Comparison of ENCODE assay signal across 13 cellular contexts in the genomic region with DNA sequence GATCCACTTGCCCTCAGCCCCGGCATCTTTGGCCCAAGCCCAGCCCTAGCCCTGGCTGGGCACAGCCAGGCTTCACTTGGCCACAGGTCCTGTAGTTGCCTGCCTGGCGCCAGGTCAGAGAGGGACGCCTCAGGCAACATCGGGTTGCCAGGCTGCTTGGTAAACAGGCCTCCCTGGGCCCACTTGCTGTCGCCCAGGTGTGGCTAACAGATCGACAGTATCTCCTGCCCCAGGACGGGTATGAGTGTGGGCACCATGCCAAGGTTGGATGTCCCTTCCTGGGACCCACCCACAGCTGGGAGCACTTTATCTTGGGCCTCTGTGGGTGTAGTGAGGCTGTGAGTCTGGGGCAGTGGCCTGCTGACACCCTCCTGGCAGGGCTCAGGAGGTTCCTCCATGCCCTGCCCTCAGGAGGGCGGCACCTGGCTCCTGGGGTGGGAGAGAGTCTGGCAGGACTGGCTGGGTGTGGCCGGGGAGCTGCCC. TPM values are rescaled to one million over a fixed set of nuclear protein-coding genes. Genes with fewer than 3 reads are reported as not detected.
DNase-seq lines count a peak whose midpoint lies in the region; ATAC-seq and TF ChIP-seq lines count a peak whose summit lies in the region.
"Had no signal": no experiment of that assay in that cellular context is flagged by ENCODE, and none has a peak within 500 bp of the region (broad histone marks: within the 10 kb centered on the region; RNA-seq: fewer than 3 reads in every experiment).

No MANE protein-coding gene starts in this region.

- H2BK120ac ChIP-seq in neuronal stem cell (ENCODE audit: low read depth, low read length): no peak overlapping the region

- H3K9me3 ChIP-seq in neuronal stem cell (replicated peaks in 1 of 2; ENCODE audit: control insufficient read depth in 2 of 2, insufficient read depth in 1 of 2, low read depth in 1 of 2, low read length in 2 of 2): peaks cover 0 to 9% of the 10 kb centered on the region in 2 donors
- H3K9me3 ChIP-seq in smooth muscle cell (replicated peaks; ENCODE audit: low read depth): no peaks in the 10 kb centered on the region

- H3K4me2 ChIP-seq in neuronal stem cell (ENCODE audit: insufficient read depth, low read length, poor library complexity, severe bottlenecking) (no peak overlapping the region), smooth muscle cell (no peak overlapping the region)
- H3K4me2 ChIP-seq: BLaER1 treated with 17β-estradiol and CSF1 and Interleukin-3, amounts not matched to agents 10 nM and 100 nM had no signal

- peaks cover 16% of the 10 kb centered on the region for H3K79me1 ChIP-seq in neuronal stem cell (ENCODE audit: low read depth, low read length)

- WGBS in neuronal stem cell (ENCODE audit: extremely low coverage in 2 of 2, insufficient read length in 2 of 2, insufficient replicate concordance in 1 of 2), 2 donors: no CpG with 5 or more reads among the region's 9 CpGs
- WGBS in smooth muscle cell (ENCODE audit: low lambda C conversion rate): 94% methylated on average over 9 of the region's 9 CpGs

- H2AFZ ChIP-seq in neuronal stem cell (ENCODE audit: low read length) (no peak overlapping the region), smooth muscle cell (ENCODE audit: low read depth) (no peak overlapping the region)

- H3K4me1 ChIP-seq in neuronal stem cell (ENCODE audit: control insufficient read depth in 2 of 2, insufficient read depth in 1 of 2, low read depth in 1 of 2, low read length in 2 of 2) (peaks cover 2% of the 10 kb centered on the region in 2 donors), smooth muscle cell (ENCODE audit: low read depth) (no peaks in the 10 kb centered on the region)

- DNase-seq in NCI-H2196 treated with DMSO at 0.1 percent for 48 hours (lab: John Stamatoyannopoulos, UW; ENCODE audit: unreplicated experiment) (peak; percentile 87), epithelial cell of prostate (ENCODE audit: low read depth, low spot score) (no peak), neuronal stem cell (ENCODE audit: low spot score) (no peak), smooth muscle cell (lab: John Stamatoyannopoulos, UW; ENCODE audit: unreplicated experiment) (no peak), mesenteric fat pad (ENCODE audit: low spot score) (no peak)
- DNase-seq: activated CD4-positive, alpha-beta T cell treated with anti-CD3 and anti-CD28 coated beads for 1 hour; MM.1S; stimulated activated CD4-positive, alpha-beta T cell treated with anti-CD3 and anti-CD28 coated beads, Interleukin-12 subunit alpha, Interleukin-12 subunit beta, amount 100 ng/mL, for 4 hours; stimulated activated naive CD4-positive, alpha-beta T cell had no signal

- H4K91ac ChIP-seq in neuronal stem cell (ENCODE audit: low read depth, low read length, poor library complexity): no peak overlapping the region

- H3K23ac ChIP-seq in neuronal stem cell (ENCODE audit: low read depth, low read length, poor library complexity): peak overlapping the region; percentile 49

- H4K8ac ChIP-seq in neuronal stem cell (ENCODE audit: low read depth, low read length): peak overlapping the region; percentile 32

- H3K4me3 ChIP-seq in neuronal stem cell (ENCODE audit: low read length in 2 of 2): no peak overlapping the region
- no peak overlapping the region for H3K4me3 ChIP-seq in smooth muscle cell
- H3K4me3 ChIP-seq: BLaER1 treated with 17β-estradiol and CSF1 and Interleukin-3, amounts not matched to agents 10 nM and 100 nM had no signal

- H3K9ac ChIP-seq in neuronal stem cell (ENCODE audit: low read depth, low read length, poor library complexity) (no peak overlapping the region), smooth muscle cell (ENCODE audit: low read depth) (no peak overlapping the region)

- peak overlapping the region; percentile 53 for H3K18ac ChIP-seq in neuronal stem cell (ENCODE audit: low read length)

- no peak overlapping the region for H2BK12ac ChIP-seq in neuronal stem cell (ENCODE audit: low read length)

- H4K20me1 ChIP-seq in smooth muscle cell (ENCODE audit: low read depth): peaks cover 95% of the 10 kb centered on the region

- H2BK15ac ChIP-seq in neuronal stem cell (ENCODE audit: low read length): no peak overlapping the region

- H3K27me3 ChIP-seq in neuronal stem cell (ENCODE audit: control insufficient read depth in 3 of 3, insufficient read depth in 3 of 3, low read depth in 1 of 3, low read length in 3 of 3) (no peaks in the 10 kb centered on the region), smooth muscle cell (ENCODE audit: low read depth) (no peaks in the 10 kb centered on the region)
- H3K27me3 ChIP-seq: BLaER1 treated with 17β-estradiol and CSF1 and Interleukin-3, amounts not matched to agents 10 nM and 100 nM had no signal

- no peak overlapping the region for H3K14ac ChIP-seq in neuronal stem cell (ENCODE audit: low read length)

- peak overlapping the region; percentile 69 for H3K27ac ChIP-seq in C4-2B
- H3K27ac ChIP-seq in epithelial cell of prostate: peak overlapping the region; percentile 9
- H3K27ac ChIP-seq in neuronal stem cell (replicated peaks; ENCODE audit: low read length): no peak overlapping the region
- no peak overlapping the region for H3K27ac ChIP-seq in smooth muscle cell (ENCODE audit: low read depth)

- TF ChIP-seq CTCF in C4-2B (conservative IDR thresholded peaks at IDR 0.05) (no peak), smooth muscle cell (IDR thresholded peaks at IDR 0.05; ENCODE audit: borderline replicate concordance, insufficient read depth, poor library complexity, severe bottlenecking) (no peak)

- ATAC-seq in GM21619 (IDR thresholded peaks at IDR 0.05; ENCODE audit: unreplicated experiment) (no peak), HG02759 (IDR thresholded peaks at IDR 0.05; ENCODE audit: unreplicated experiment) (no peak)

- H3F3A ChIP-seq in smooth muscle cell (ENCODE audit: low read depth): no peaks in the 10 kb centered on the region

- H2AK5ac ChIP-seq in neuronal stem cell (ENCODE audit: low read depth, low read length): no peak overlapping the region

- no peak overlapping the region for H2BK5ac ChIP-seq in neuronal stem cell (ENCODE audit: low read length)

- peaks cover 91% of the 10 kb centered on the region for H3K79me2 ChIP-seq in smooth muscle cell (ENCODE audit: low read depth)

- H3K4ac ChIP-seq in neuronal stem cell (ENCODE audit: low read length): no peak overlapping the region

- H3K36me3 ChIP-seq in neuronal stem cell (replicated peaks in 1 of 2; ENCODE audit: control insufficient read depth in 2 of 2, insufficient read depth in 2 of 2, low read length in 2 of 2) (peaks cover 2 to 15% of the 10 kb centered on the region in 2 donors), smooth muscle cell (ENCODE audit: low read depth) (no peaks in the 10 kb centered on the region)

RNA-seq across cellular contexts. Expression of a gene that starts 27.9 kb away (rescaled TPM):
- polyA plus RNA-seq in neuronal stem cell (2013, experiment 1 of 2): 119 TPM
- polyA plus RNA-seq in neuronal stem cell (2013, experiment 2 of 2): 114 TPM
- total RNA-seq in smooth muscle cell (22.7 and 25.4 TPM in 2 replicates), mesenteric fat pad (37.2 TPM)
- 39.3 and 48.1 TPM in 2 replicates for polyA plus RNA-seq in smooth muscle cell

RNA-seq across cellular contexts. Expression of a gene that starts 29.2 kb away (rescaled TPM):
- 28.4 TPM for polyA plus RNA-seq in neuronal stem cell (2013, experiment 1 of 2)
- polyA plus RNA-seq in neuronal stem cell (2013, experiment 2 of 2): 27.5 TPM
- total RNA-seq in smooth muscle cell: 89.3 and 106 TPM in 2 replicates
- polyA plus RNA-seq in smooth muscle cell: 89.8 and 90.6 TPM in 2 replicates
- total RNA-seq in mesenteric fat pad: 28.4 TPM

RNA-seq across cellular contexts. Expression of a gene that starts 29.4 kb away (rescaled TPM):
- 19.1 TPM for polyA plus RNA-seq in neuronal stem cell (2013, experiment 1 of 2)
- 19.4 TPM for polyA plus RNA-seq in neuronal stem cell (2013, experiment 2 of 2)
- total RNA-seq in smooth muscle cell (14.7 and 16.8 TPM in 2 replicates), mesenteric fat pad (14.4 TPM)
- 14.9 and 25.8 TPM in 2 replicates for polyA plus RNA-seq in smooth muscle cell

RNA-seq across cellular contexts. Expression of a gene that starts 51.0 kb away (rescaled TPM):
- 0.15 TPM for polyA plus RNA-seq in neuronal stem cell (2013, experiment 1 of 2)
- polyA plus RNA-seq in neuronal stem cell (2013, experiment 2 of 2): 0.14 TPM
- 0.13 TPM in 1 of 2 replicates, not detected in the other for total RNA-seq in smooth muscle cell
- polyA plus RNA-seq in smooth muscle cell: 0.79 and 1.5 TPM in 2 replicates
- total RNA-seq in mesenteric fat pad: 4.4 TPM

Comparison
In these comparisons a context has a peak if more than half of its experiments do, and no peak if none do; other contexts are left out.
1. H3K27ac ChIP-seq: peak in C4-2B (single experiment) and epithelial cell of prostate (single experiment); none in neuronal stem cell (single experiment) and smooth muscle cell (single experiment).